32 cellular contexts compared by ENCODE assay signal in genomic region chr10:8489823-8490222, GRCh38.
"Had no signal": no experiment of that assay in that cellular context is flagged by ENCODE, and none has a peak within 500 bp of the region (broad histone marks: within the 10 kb centered on the region; RNA-seq: fewer than 3 reads in every experiment).

No MANE protein-coding gene starts in this region.

- H3K4me3 ChIP-seq: coronary artery, dorsolateral prefrontal cortex had no signal

- H3K36me3 ChIP-seq: brain microvascular endothelial cell had no signal

- FAIRE-seq: astrocyte, bronchial epithelial cell, frontal cortex, TTC549 had no signal

- H3K27ac ChIP-seq: brain microvascular endothelial cell, coronary artery, dorsolateral prefrontal cortex, VCaP had no signal

- H3K4me1 Mint-ChIP-seq: activated CD8-positive, alpha-beta memory T cell treated with anti-CD3 and anti-CD28 coated beads, Interleukin-2, amount 10 ng/mL, durations not matched to agents 7 days and 5 days; central memory CD8-positive, alpha-beta T cell had no signal

- H3K36me3 Mint-ChIP-seq: activated CD4-positive, alpha-beta memory T cell treated with anti-CD3 and anti-CD28 coated beads for 36 hours; activated CD8-positive, alpha-beta memory T cell treated with anti-CD3 and anti-CD28 coated beads, Interleukin-2, amount 10 ng/mL, durations not matched to agents 7 days and 5 days; activated naive CD8-positive, alpha-beta T cell; WTC11 had no signal

- H3K4me3 Mint-ChIP-seq: activated CD4-positive, alpha-beta memory T cell treated with anti-CD3 and anti-CD28 coated beads for 36 hours; activated CD8-positive, alpha-beta memory T cell treated with anti-CD3 and anti-CD28 coated beads, Interleukin-2, amount 10 ng/mL, durations not matched to agents 7 days and 5 days; activated CD8-positive, alpha-beta T cell treated with anti-CD3 and anti-CD28 coated beads, Interleukin-2, amount 10 ng/mL, durations not matched to agents 7 days and 5 days; activated naive CD4-positive, alpha-beta T cell treated with anti-CD3 and anti-CD28 coated beads for 36 hours; activated naive CD8-positive, alpha-beta T cell; activated T-helper 1 cell treated with anti-CD3 and anti-CD28 coated beads, Interleukin-12 subunit alpha, Interleukin-12 subunit beta, Interleukin-2, Interleukin-4 antibody, amounts not matched to agents 30 ng/mL and 10 ng/mL and 1 ng/mL, durations not matched to agents 14 hours and 24 hours and 36 hours; central memory CD8-positive, alpha-beta T cell; dendritic cell treated with granulocyte-macrophage colony-stimulating factor and Interleukin-4, amounts not matched to agents 40 ng/mL and 50 ng/mL, for 4 days; endodermal cell; WTC11 had no signal

- H3K27ac Mint-ChIP-seq: activated CD4-positive, alpha-beta memory T cell treated with anti-CD3 and anti-CD28 coated beads for 36 hours; activated CD8-positive, alpha-beta memory T cell treated with anti-CD3 and anti-CD28 coated beads, Interleukin-2, amount 10 ng/mL, durations not matched to agents 7 days and 5 days; activated CD8-positive, alpha-beta T cell treated with anti-CD3 and anti-CD28 coated beads, Interleukin-2, amount 10 ng/mL, durations not matched to agents 7 days and 5 days; activated naive CD4-positive, alpha-beta T cell treated with anti-CD3 and anti-CD28 coated beads for 36 hours; activated naive CD8-positive, alpha-beta T cell; activated T-helper 1 cell treated with anti-CD3 and anti-CD28 coated beads, Interleukin-12 subunit alpha, Interleukin-12 subunit beta, Interleukin-2, Interleukin-4 antibody, amounts not matched to agents 30 ng/mL and 10 ng/mL and 1 ng/mL, durations not matched to agents 14 hours and 24 hours and 36 hours; activated T-helper 2 cell treated with anti-CD3 and anti-CD28 coated beads, Interferon-gamma antibody, Interleukin-2, Interleukin-4, amounts not matched to agents 10 μg/mL and 5 μg/mL and 100 μg/mL, durations not matched to agents 14 hours and 24 hours and 36 hours; dendritic cell treated with granulocyte-macrophage colony-stimulating factor and Interleukin-4, amounts not matched to agents 40 ng/mL and 50 ng/mL, for 4 days; endodermal cell; WTC11 had no signal

- DNase-seq: activated CD4-positive, alpha-beta memory T cell treated with anti-CD3 and anti-CD28 coated beads for 36 hours; activated CD4-positive, alpha-beta T cell treated with anti-CD3 and anti-CD28 coated beads for 1 hour; activated CD4-positive, alpha-beta T cell treated with anti-CD3 and anti-CD28 coated beads for 4 hours; activated CD4-positive, alpha-beta T cell treated with anti-CD3 and anti-CD28 coated beads, Interleukin-2, amount 50 U/mL, for 1 hour; activated CD8-positive, alpha-beta memory T cell treated with anti-CD3 and anti-CD28 coated beads, Interleukin-2, amount 10 ng/mL, durations not matched to agents 7 days and 5 days; activated CD8-positive, alpha-beta memory T cell treated with anti-CD3 and anti-CD28 coated beads, Interleukin-2, amount 50 U/mL, for 4 hours; activated CD8-positive, alpha-beta T cell treated with anti-CD3 and anti-CD28 coated beads, Interleukin-2, amount 10 ng/mL, durations not matched to agents 7 days and 5 days; activated effector memory CD4-positive, alpha-beta T cell treated with anti-CD3 and anti-CD28 coated beads, Interleukin-2, amount 50 U/mL, for 16 hours; activated naive CD4-positive, alpha-beta T cell treated with anti-CD3 and anti-CD28 coated beads for 36 hours; activated T-cell treated with anti-CD3 and anti-CD28 coated beads, Interleukin-2, amount 50 U/mL, for 1 hour; activated T-cell treated with anti-CD3 and anti-CD28 coated beads, Interleukin-2, amount 50 U/mL, for 48 hours; amniotic stem cell; anterior cingulate cortex; brain microvascular endothelial cell; dorsolateral prefrontal cortex; effector memory CD4-positive, alpha-beta T cell; endodermal cell; foreskin fibroblast; head of caudate nucleus; T-helper 2 cell had no signal

- H3K9me3 Mint-ChIP-seq: activated CD4-positive, alpha-beta memory T cell treated with anti-CD3 and anti-CD28 coated beads for 36 hours; activated naive CD4-positive, alpha-beta T cell treated with anti-CD3 and anti-CD28 coated beads for 36 hours; activated T-helper 1 cell treated with anti-CD3 and anti-CD28 coated beads, Interleukin-12 subunit alpha, Interleukin-12 subunit beta, Interleukin-2, Interleukin-4 antibody, amounts not matched to agents 30 ng/mL and 10 ng/mL and 1 ng/mL, durations not matched to agents 14 hours and 24 hours and 36 hours; central memory CD8-positive, alpha-beta T cell; dendritic cell treated with granulocyte-macrophage colony-stimulating factor and Interleukin-4, amounts not matched to agents 40 ng/mL and 50 ng/mL, for 4 days had no signal

- H3K27me3 ChIP-seq: brain microvascular endothelial cell, dorsolateral prefrontal cortex had no signal

- H3K27me3 Mint-ChIP-seq: activated CD4-positive, alpha-beta memory T cell treated with anti-CD3 and anti-CD28 coated beads for 36 hours; activated naive CD8-positive, alpha-beta T cell; dendritic cell treated with granulocyte-macrophage colony-stimulating factor and Interleukin-4, amounts not matched to agents 40 ng/mL and 50 ng/mL, for 4 days had no signal
